In the genomic region with DNA sequence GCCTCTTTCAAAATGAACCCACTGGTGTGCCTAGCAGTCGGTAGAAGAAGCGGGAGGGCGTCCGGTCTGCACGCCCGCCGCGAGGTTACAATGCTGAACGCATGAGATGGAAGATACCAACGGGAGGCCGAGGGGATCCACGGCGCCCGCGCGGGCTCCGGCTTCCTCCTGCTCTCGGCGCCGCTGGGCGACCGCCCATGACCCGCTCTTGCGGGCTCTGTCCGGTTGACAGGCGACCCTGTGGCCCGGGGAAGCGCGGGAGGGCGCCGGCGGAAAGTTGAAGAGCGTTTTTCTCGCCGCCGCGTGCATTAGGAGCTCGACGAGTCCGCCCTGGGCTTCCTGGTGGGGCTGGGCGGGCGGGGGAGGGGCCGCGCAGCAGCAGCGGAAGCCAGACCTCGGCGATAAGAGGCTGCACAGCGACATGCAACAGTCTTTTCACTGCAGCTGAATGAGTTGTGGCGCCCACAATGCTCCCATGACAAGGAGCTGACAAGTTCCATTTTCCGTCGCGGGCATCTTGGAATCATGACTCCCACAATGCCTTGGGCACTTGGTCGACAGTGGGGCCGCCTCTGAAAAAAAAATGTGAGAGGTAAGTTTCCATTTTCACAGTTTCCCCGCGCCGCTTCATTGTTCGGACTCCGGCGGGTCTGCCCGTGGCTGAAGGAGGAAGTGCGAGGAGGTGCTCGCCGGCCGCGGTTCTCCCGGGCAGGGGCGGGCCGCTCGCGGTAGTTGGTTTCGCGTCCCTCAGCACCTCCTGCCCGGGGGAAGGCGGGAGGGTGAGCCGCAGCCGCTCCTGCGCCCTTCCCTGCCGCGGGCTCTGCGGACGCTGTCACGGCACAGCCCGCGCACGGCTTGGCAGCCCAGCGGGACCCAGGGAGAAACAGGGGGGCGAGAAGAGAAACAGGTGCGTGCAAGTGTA, we compare ENCODE assay signal across 8 cellular contexts. TPM values are rescaled to one million over a fixed set of nuclear protein-coding genes. Genes with fewer than 3 reads are reported as not detected.
DNase-seq lines count a peak whose midpoint lies in the region; ATAC-seq lines count a peak whose summit lies in the region.

A gene with protein sequence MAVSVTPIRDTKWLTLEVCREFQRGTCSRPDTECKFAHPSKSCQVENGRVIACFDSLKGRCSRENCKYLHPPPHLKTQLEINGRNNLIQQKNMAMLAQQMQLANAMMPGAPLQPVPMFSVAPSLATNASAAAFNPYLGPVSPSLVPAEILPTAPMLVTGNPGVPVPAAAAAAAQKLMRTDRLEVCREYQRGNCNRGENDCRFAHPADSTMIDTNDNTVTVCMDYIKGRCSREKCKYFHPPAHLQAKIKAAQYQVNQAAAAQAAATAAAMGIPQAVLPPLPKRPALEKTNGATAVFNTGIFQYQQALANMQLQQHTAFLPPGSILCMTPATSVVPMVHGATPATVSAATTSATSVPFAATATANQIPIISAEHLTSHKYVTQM (plus strand): TSS at position 429 of the 922 bp plus-strand sequence. CDS start 31,265 bp downstream, outside the sequence.

- H3K4me1 Mint-ChIP-seq in CD4-positive, alpha-beta memory T cell = peaks cover 44 to 80% (median 57%) of the 10 kb centered on the region in 4 donors

- no peaks in the 10 kb centered on the region for H3K36me3 ChIP-seq in CD4-positive, alpha-beta memory T cell (ENCODE audit: insufficient read depth, low read length)

- peaks cover 61% of the 10 kb centered on the region for H3K4me1 ChIP-seq in CD4-positive, alpha-beta memory T cell (ENCODE audit: insufficient read depth, low read length)

- DNase-seq in CD4-positive, alpha-beta memory T cell = peak; percentile 83 to 93 (median 86)
- DNase-seq in HT-29 (ENCODE audit: low spot score) (peak; percentile 94), medulla oblongata (ENCODE audit: extremely low spot score) (peak; percentile 86)
- peak; percentile 83 for DNase-seq in NK-92 treated with Interleukin-12 subunit alpha and Interleukin-12 subunit beta, amount 100 ng/mL, for 24 hours (lab: John Stamatoyannopoulos, UW)
- DNase-seq in activated CD8-positive, alpha-beta memory T cell treated with anti-CD3 and anti-CD28 coated beads for 4 hours (ENCODE audit: low read depth in 2 of 2) = peak; percentile 61 to 79
- peak; percentile 74 for DNase-seq in effector CD8-positive, alpha-beta T cell (lab: John Stamatoyannopoulos, UW)
- DNase-seq in stimulated activated CD8-positive, alpha-beta memory T cell treated with anti-CD3 and anti-CD28 coated beads, Interleukin-12 subunit alpha, Interleukin-12 subunit beta, amount 100 ng/mL, for 1 hour (ENCODE audit: low read depth) = peak; percentile 78

- peak within 1 kb of the TSS; percentile 90 to 100 (median 97) for H3K4me3 Mint-ChIP-seq in CD4-positive, alpha-beta memory T cell

- H3K27me3 ChIP-seq in CD4-positive, alpha-beta memory T cell (ENCODE audit: insufficient read depth, low read length) = no peaks in the 10 kb centered on the region

- peak within 1 kb of the TSS; percentile 87 to 90 for H3K4me3 ChIP-seq in CD4-positive, alpha-beta memory T cell (ENCODE audit: low read length in 2 of 2)

- peak; percentile 34 for ATAC-seq in GM19468 (IDR thresholded peaks at IDR 0.05; ENCODE audit: extremely low read depth, unreplicated experiment)

- intact Hi-C loops in CD4-positive, alpha-beta memory T cell (cut with micrococcal nuclease) = loop anchor here (1.0 to 5.0 kb wide), 7 partner anchors 9 to 174 kb away; no protein-coding TSS in a partner anchor

- H3K9me3 Mint-ChIP-seq in CD4-positive, alpha-beta memory T cell = peaks cover 0 to 2% (median 0%) of the 10 kb centered on the region in 8 donors

- POLR2A ChIA-PET in CD4-positive, alpha-beta memory T cell (lab: Charles Lee; ENCODE audit: partially characterized antibody) = interaction anchor here (0.7 to 15.9 kb wide), 45 partner anchors 8 to 1723 kb away, joined by 3 to 414 read pairs (median 8); a partner anchor contains a TSS

- CTCF ChIA-PET in CD4-positive, alpha-beta memory T cell (lab: Charles Lee; ENCODE audit: partially characterized antibody) = interaction anchor here (0.7 to 4.3 kb wide), 18 partner anchors 10 to 174 kb away, joined by 3 to 46 read pairs (median 4); no protein-coding TSS in a partner anchor

- H3K27ac ChIP-seq in CD4-positive, alpha-beta memory T cell (ENCODE audit: low read depth, low read length) = peak within 1 kb of the TSS; percentile 91

- H3K9me3 ChIP-seq in CD4-positive, alpha-beta memory T cell (ENCODE audit: control insufficient read depth in 1 of 2, low read length in 2 of 2) = no peaks in the 10 kb centered on the region

- H3K27me3 Mint-ChIP-seq in CD4-positive, alpha-beta memory T cell = no peaks in the 10 kb centered on the region

- peaks cover 15 to 48% of the 10 kb centered on the region in 2 donors for H3K36me3 Mint-ChIP-seq in CD4-positive, alpha-beta memory T cell

- peak within 1 kb of the TSS; percentile 80 to 100 (median 97) for H3K27ac Mint-ChIP-seq in CD4-positive, alpha-beta memory T cell

RNA-seq across cellular contexts. Expression of the gene that starts here (rescaled TPM):
- total RNA-seq in CD4-positive, alpha-beta memory T cell = 100 to 1,000 TPM; 420 to 430 TPM
- polyA plus RNA-seq in CD4-positive, alpha-beta memory T cell = 100 to 1,000 TPM; 289 to 302 TPM
- total RNA-seq in HT-29 (2014; rRNA removed; shearing (Covaris generic)) = 144 and 163 TPM in 2 replicates

Comparison
In these comparisons a context has a peak if more than half of its experiments do, and no peak if none do; other contexts are left out.
1. Peak in every context shown above with its lines: DNase-seq, ATAC-seq, H3K4me3 ChIP-seq and H3K27ac ChIP-seq.